19 cellular contexts compared by ENCODE assay signal in genomic region chr2:136023416-136023815, GRCh38. TPM values are rescaled to one million over a fixed set of nuclear protein-coding genes. Genes with fewer than 3 reads are reported as not detected.
A peak's percentile ranks its signal among the peaks of the same experiment; 100 is the strongest.
DNase-seq lines count a peak whose midpoint lies in the region; ATAC-seq, FAIRE-seq and TF ChIP-seq lines count a peak whose summit lies in the region.
"Had no signal": no experiment of that assay in that cellular context is flagged by ENCODE, and none has a peak within 500 bp of the region (broad histone marks: within the 10 kb centered on the region; RNA-seq: fewer than 3 reads in every experiment).

No MANE protein-coding gene starts in this region.

- H3K4me2 ChIP-seq in A549 (peak overlapping the region; percentile 22), GM23248 (ENCODE audit: unreplicated experiment) (no peak overlapping the region)
- H3K4me2 ChIP-seq: BLaER1 had no signal

- in situ Hi-C loops in GM23248 (cut with MboI), result no loop called here

- no peak for FAIRE-seq in A549 (lab: Jason Lieb, UNC)
- FAIRE-seq: A204.1 had no signal

- 17% methylated on average over 2 of the region's 2 CpGs for WGBS in A549 (ENCODE audit: missing lambda C conversion rate)
- 36% methylated on average over 2 of the region's 2 CpGs for WGBS in GM23248 (ENCODE audit: low coverage in 1 of 2, low lambda C conversion rate in 2 of 2, missing lambda C conversion rate in 2 of 2), 2 experiments

- H3K27me3 ChIP-seq in GM23248 (replicated peaks; ENCODE audit: insufficient read depth), result 0 out of 2 replicates have a peak, but pooled peaks cover 7% of the 10 kb centered on the region

- H4K20me1 ChIP-seq in GM23248 (ENCODE audit: insufficient read depth), result no peaks in the 10 kb centered on the region
- H4K20me1 ChIP-seq: BLaER1 had no signal

- H3K9me3 ChIP-seq in A549, result no peaks in the 10 kb centered on the region
- H3K9me3 ChIP-seq in GM23248 (ENCODE audit: low read depth), result no peaks in the 10 kb centered on the region
- H3K9me3 ChIP-seq: HAP-1 had no signal

- DNase-seq in A549 (ENCODE audit: low read depth in 1 of 2, low spot score in 1 of 2), result peak in 1 of 2 experiments; percentile 22
- DNase-seq in DMS53 (lab: John Stamatoyannopoulos, UW), result peak; percentile 36
- DNase-seq in NB4 (ENCODE audit: low read depth), result peak; percentile 48
- DNase-seq in endothelial cell (ENCODE audit: low spot score), result no peak
- DNase-seq in left lobe of liver (ENCODE audit: low spot score), result no peak
- no peak for DNase-seq in NCI-H2107 (lab: John Stamatoyannopoulos, UW)
- DNase-seq in GM23248, result no peak
- DNase-seq in cerebellar nuclear complex (lab: John Stamatoyannopoulos, UW), result no peak
- DNase-seq: NCI-H1092; NCI-H146; NCI-H2029 treated with DMSO at 0.1 percent for 48 hours; NCI-H2171 treated with DMSO at 0.1 percent for 48 hours; NCI-H748 treated with DMSO at 0.1 percent for 48 hours; NK-92 treated with Interleukin-12 subunit alpha and Interleukin-12 subunit beta, amount 100 ng/mL, for 24 hours; SHP77; T-helper 1 cell had no signal

- ATAC-seq in A549, result no peak
- no peak for ATAC-seq in left lobe of liver

- peaks cover 7% of the 10 kb centered on the region for H3K27me3 Mint-ChIP-seq in endothelial cell (ENCODE audit: unreplicated experiment)

- H3K4me3 ChIP-seq in A549, result no peak overlapping the region
- no peak overlapping the region for H3K4me3 ChIP-seq in NB4 (ENCODE audit: low read depth, low read length)
- H3K4me3 ChIP-seq in GM23248, result no peak overlapping the region
- H3K4me3 ChIP-seq: BLaER1, HAP-1 had no signal

- TF ChIP-seq EP300 in A549 (IDR thresholded peaks at IDR 0.05), result no peak

- H3K27ac ChIP-seq in A549 (no peak overlapping the region), GM23248 (no peak overlapping the region)
- H3K27ac ChIP-seq: BLaER1 had no signal

- no peaks in the 10 kb centered on the region for H3K79me2 ChIP-seq in GM23248 (ENCODE audit: insufficient read depth)

- peaks cover 68% of the 10 kb centered on the region for H3K4me1 Mint-ChIP-seq in endothelial cell (ENCODE audit: unreplicated experiment)

- POLR2A ChIA-PET in A549 (lab: Yijun Ruan, JAX), result no interaction called here

- no peaks in the 10 kb centered on the region for H3K9me2 ChIP-seq in GM23248 (ENCODE audit: insufficient read depth)

- H3K9me3 Mint-ChIP-seq in endothelial cell (ENCODE audit: unreplicated experiment), result no peaks in the 10 kb centered on the region

- no peak overlapping the region for H3K4me3 Mint-ChIP-seq in endothelial cell (ENCODE audit: unreplicated experiment)

- no peak for TF ChIP-seq RAD21 in A549 (conservative IDR thresholded peaks at IDR 0.05 in 1 of 2, IDR thresholded peaks at IDR 0.05 in 1 of 2)

- TF ChIP-seq CTCF in A549 (IDR thresholded peaks at IDR 0.05), result no peak
- TF ChIP-seq CTCF in NB4 (IDR thresholded peaks at IDR 0.05; ENCODE audit: low read depth, low read length), result no peak
- TF ChIP-seq CTCF in endothelial cell (IDR thresholded peaks at IDR 0.05; ENCODE audit: unreplicated experiment), result no peak

- H3K36me3 ChIP-seq in GM23248 (ENCODE audit: low read depth), result no peaks in the 10 kb centered on the region
- H3K36me3 ChIP-seq: BLaER1, HAP-1 had no signal

- H3K4me1 ChIP-seq in A549 (peaks cover 9% of the 10 kb centered on the region; the same call in 2 of the 3 replicates), GM23248 (ENCODE audit: insufficient read depth) (no peaks in the 10 kb centered on the region)
- H3K4me1 ChIP-seq: HAP-1 had no signal

- H3K9ac ChIP-seq in GM23248, result no peak overlapping the region
- H3K9ac ChIP-seq: BLaER1 had no signal

- H3F3A ChIP-seq in GM23248 (ENCODE audit: insufficient read depth), result no peaks in the 10 kb centered on the region

- no peaks in the 10 kb centered on the region for H3K36me3 Mint-ChIP-seq in endothelial cell (ENCODE audit: low read depth, unreplicated experiment)

- TF ChIP-seq POLR2A in A549 (IDR thresholded peaks at IDR 0.05; ENCODE audit: low read length) (no peak), NB4 (IDR thresholded peaks at IDR 0.05; ENCODE audit: extremely low read depth, insufficient read length) (no peak)

- H3K27ac Mint-ChIP-seq in endothelial cell (ENCODE audit: unreplicated experiment), result peak overlapping the region; percentile 99

- no peak overlapping the region for H2AFZ ChIP-seq in GM23248

- CTCF ChIA-PET in A549 (lab: Yijun Ruan, JAX), result no interaction called here

TF ChIP-seq in A549, 52 proteins besides CTCF, POLR2A, EP300 and RAD21:
- TF ChIP-seq FOXS1 (CRISPR knock-in tag; IDR thresholded peaks at IDR 0.05) (no peak), CBX2 (IDR thresholded peaks at IDR 0.05; ENCODE audit: borderline replicate concordance, low read depth) (no peak), CEBPB (IDR thresholded peaks at IDR 0.05) (no peak), CHD2 (IDR thresholded peaks at IDR 0.05; ENCODE audit: low read length, partially characterized antibody) (no peak), USF2 (IDR thresholded peaks at IDR 0.05) (no peak)

RNA-seq across cellular contexts. Expression of gene DARS1, which starts 38.0 kb away (rescaled TPM):
- 91.4 and 130 TPM in 2 replicates for polyA plus RNA-seq in A549 (2011; rRNA removed)
- 33.9 and 42.8 TPM in 2 replicates for polyA plus RNA-seq in A549 (2012; cell fraction: cytosol; rRNA removed)
- polyA plus RNA-seq in A549 (2012; cell fraction: nucleus; rRNA removed), result 17.0 and 21.6 TPM in 2 replicates
- polyA plus RNA-seq in A549 (2017; fragmentation: RNase III; extraction: RNeasy Plus Mini Kit Qiagen cat#74134 plus additional on column Dnase treatment), result 83.8 to 97.9 TPM (median 91.7 TPM) in 3 replicates
- 58.2 and 63.9 TPM in 2 replicates for polyA minus RNA-seq in A549 (2011; rRNA and poly(A)+ RNA removed)
- total RNA-seq in endothelial cell (ENCODE audit: unreplicated experiment), result 82.9 TPM
- 19.9 TPM for total RNA-seq in left lobe of liver
- 121 and 144 TPM in 2 replicates for total RNA-seq in GM23248 (2014; rRNA removed; shearing (Covaris generic))
- 109 and 111 TPM in 2 replicates for polyA plus RNA-seq in GM23248 (2016; fragmentation: Nextera tagmentation; extraction: Ambion mirVana)

Comparison
In these comparisons a context has a peak if more than half of its experiments do, and no peak if none do; other contexts are left out.
1. DNase-seq: peak in DMS53 (single experiment) and NB4 (single experiment); none in endothelial cell (single experiment), left lobe of liver (single experiment), NCI-H2107 (single experiment), GM23248 (single experiment) and cerebellar nuclear complex (0 of 2).